ENCODE assay signal across 1 cellular context in the genomic region with DNA sequence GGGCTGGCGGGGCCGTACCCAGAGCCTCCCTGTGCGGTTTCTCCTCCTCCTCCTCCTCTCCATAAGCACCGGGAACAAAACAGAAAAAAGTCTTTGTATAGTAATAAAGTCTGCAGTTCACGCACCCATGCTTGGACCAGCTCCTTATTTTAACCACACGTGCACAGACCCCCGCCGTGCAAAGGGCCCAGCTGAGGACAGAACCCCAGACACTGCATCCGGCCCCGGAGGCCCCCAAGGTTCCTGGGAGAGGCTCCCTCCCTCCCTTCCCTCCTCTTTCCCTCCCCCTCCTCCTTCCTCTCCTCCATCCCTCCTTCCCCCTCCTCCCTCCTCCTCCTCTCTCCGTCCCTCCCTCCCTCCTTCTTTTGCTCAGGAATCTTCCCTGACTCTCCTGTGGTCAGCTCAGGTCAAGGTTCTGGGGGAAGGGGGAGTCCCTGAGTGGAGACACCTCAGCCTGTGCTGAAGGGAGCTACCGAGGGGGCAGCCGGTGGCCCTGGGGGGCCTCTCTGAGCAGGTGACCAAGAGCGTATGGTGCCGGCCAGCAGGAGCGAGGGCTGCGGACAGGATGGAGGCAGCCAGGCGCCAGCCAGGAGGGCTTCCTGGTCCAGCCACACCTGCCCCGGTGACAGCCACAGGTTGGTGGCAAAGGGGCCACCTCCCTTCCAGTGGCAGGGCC.
TF ChIP-seq lines count a peak whose summit lies in the region.

No MANE protein-coding gene starts in this region.

TF ChIP-seq in SK-N-SH treated with all-trans-retinoic acid at 6 μM for 48 hours, 23 proteins besides CTCF, POLR2A, EP300 and RAD21 (continued from another document):
- TF ChIP-seq, protein P1, sequence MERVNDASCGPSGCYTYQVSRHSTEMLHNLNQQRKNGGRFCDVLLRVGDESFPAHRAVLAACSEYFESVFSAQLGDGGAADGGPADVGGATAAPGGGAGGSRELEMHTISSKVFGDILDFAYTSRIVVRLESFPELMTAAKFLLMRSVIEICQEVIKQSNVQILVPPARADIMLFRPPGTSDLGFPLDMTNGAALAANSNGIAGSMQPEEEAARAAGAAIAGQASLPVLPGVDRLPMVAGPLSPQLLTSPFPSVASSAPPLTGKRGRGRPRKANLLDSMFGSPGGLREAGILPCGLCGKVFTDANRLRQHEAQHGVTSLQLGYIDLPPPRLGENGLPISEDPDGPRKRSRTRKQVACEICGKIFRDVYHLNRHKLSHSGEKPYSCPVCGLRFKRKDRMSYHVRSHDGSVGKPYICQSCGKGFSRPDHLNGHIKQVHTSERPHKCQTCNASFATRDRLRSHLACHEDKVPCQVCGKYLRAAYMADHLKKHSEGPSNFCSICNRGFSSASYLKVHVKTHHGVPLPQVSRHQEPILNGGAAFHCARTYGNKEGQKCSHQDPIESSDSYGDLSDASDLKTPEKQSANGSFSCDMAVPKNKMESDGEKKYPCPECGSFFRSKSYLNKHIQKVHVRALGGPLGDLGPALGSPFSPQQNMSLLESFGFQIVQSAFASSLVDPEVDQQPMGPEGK (CRISPR knock-in tag; IDR thresholded peaks at IDR 0.05; ENCODE audit: borderline replicate concordance), result no peak
- TF ChIP-seq, protein P2, sequence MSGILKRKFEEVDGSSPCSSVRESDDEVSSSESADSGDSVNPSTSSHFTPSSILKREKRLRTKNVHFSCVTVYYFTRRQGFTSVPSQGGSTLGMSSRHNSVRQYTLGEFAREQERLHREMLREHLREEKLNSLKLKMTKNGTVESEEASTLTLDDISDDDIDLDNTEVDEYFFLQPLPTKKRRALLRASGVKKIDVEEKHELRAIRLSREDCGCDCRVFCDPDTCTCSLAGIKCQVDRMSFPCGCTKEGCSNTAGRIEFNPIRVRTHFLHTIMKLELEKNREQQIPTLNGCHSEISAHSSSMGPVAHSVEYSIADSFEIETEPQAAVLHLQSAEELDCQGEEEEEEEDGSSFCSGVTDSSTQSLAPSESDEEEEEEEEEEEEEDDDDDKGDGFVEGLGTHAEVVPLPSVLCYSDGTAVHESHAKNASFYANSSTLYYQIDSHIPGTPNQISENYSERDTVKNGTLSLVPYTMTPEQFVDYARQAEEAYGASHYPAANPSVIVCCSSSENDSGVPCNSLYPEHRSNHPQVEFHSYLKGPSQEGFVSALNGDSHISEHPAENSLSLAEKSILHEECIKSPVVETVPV (CRISPR knock-in tag; IDR thresholded peaks at IDR 0.05), result no peak
- no peak for TF ChIP-seq SNAI2 (CRISPR knock-in tag; IDR thresholded peaks at IDR 0.05)
TF ChIP-seq in SK-N-SH treated with all-trans-retinoic acid at 6 μM for 48 hours: peak in this region for 0.
